ENCODE assay signal across 21 cellular contexts in genomic region chr5:40217509-40217908, GRCh38.
DNase-seq lines count a peak whose midpoint lies in the region; ATAC-seq, FAIRE-seq and TF ChIP-seq lines count a peak whose summit lies in the region.
"Had no signal": no experiment of that assay in that cellular context is flagged by ENCODE, and none has a peak within 500 bp of the region (broad histone marks: within the 10 kb centered on the region; RNA-seq: fewer than 3 reads in every experiment).

No MANE protein-coding gene starts in this region.

- no peak overlapping the region for H4K8ac ChIP-seq in H1 (ENCODE audit: extremely low read depth, insufficient read depth, low read length)

- no peaks in the 10 kb centered on the region for H4K20me1 ChIP-seq in H1 (replicated peaks in 1 of 2; ENCODE audit: control insufficient read depth in 1 of 2, insufficient read depth in 2 of 2, low read length in 2 of 2)

- WGBS in H1 (ENCODE audit: extremely low coverage in 1 of 2, insufficient coverage in 1 of 2, insufficient read length in 1 of 2, insufficient replicate concordance in 2 of 2, low coverage in 1 of 2, low lambda C conversion rate in 2 of 2, missing lambda C conversion rate in 1 of 2), 2 experiments = 94% methylated on average over 4 of the region's 4 CpGs; no CpG with 5 or more reads in 1 of the 2 experiments

- H3K23me2 ChIP-seq in H1 (ENCODE audit: low read depth, low read length) = no peaks in the 10 kb centered on the region

- no peak for TF ChIP-seq CTCF in H1 (IDR thresholded peaks at IDR 0.05; ENCODE audit: control extremely low read depth in 1 of 3, insufficient read depth in 1 of 3, low read depth in 1 of 3, low read length in 3 of 3)

- POLR2A ChIA-PET in activated CD4-positive, alpha-beta T cell treated with anti-CD3 and anti-CD28 coated beads for 36 hours (lab: Charles Lee) = no interaction called here
- POLR2A ChIA-PET in H1 (lab: Charles Lee; ENCODE audit: partially characterized antibody) = no interaction called here

- peaks cover 47% of the 10 kb centered on the region for H3K4me1 Mint-ChIP-seq in activated CD4-positive, alpha-beta T cell treated with anti-CD3 and anti-CD28 coated beads for 36 hours
- H3K4me1 Mint-ChIP-seq in stimulated activated effector memory CD8-positive, alpha-beta T cell treated with anti-CD3 and anti-CD28 coated beads, Interleukin-12 subunit alpha, Interleukin-12 subunit beta, amount 100 ng/mL, for 72 hours = peaks cover 26% of the 10 kb centered on the region

- no peak overlapping the region for H3K23ac ChIP-seq in H1 (ENCODE audit: insufficient read length)

- no peak overlapping the region for H3K27ac ChIP-seq in H1 (ENCODE audit: low read depth, low read length)
- H3K27ac ChIP-seq: 22Rv1, A549, C4-2B had no signal

- H2AFZ ChIP-seq in H1 (ENCODE audit: low read length) = peak overlapping the region; percentile 82; the same call in 1 of the 2 replicates

- no peak overlapping the region for H3K27ac Mint-ChIP-seq in activated CD4-positive, alpha-beta T cell treated with anti-CD3 and anti-CD28 coated beads for 36 hours
- no peak overlapping the region for H3K27ac Mint-ChIP-seq in stimulated activated effector memory CD8-positive, alpha-beta T cell treated with anti-CD3 and anti-CD28 coated beads, Interleukin-12 subunit alpha, Interleukin-12 subunit beta, amount 100 ng/mL, for 72 hours
- H3K27ac Mint-ChIP-seq: CD4-positive, alpha-beta T cell; H9; IgD-negative memory B cell had no signal

- H2AK5ac ChIP-seq in H1 (ENCODE audit: low read depth, low read length) = no peak overlapping the region

- H4K91ac ChIP-seq in H1 (replicated peaks; ENCODE audit: insufficient read length, low read length) = no peak overlapping the region

- no peaks in the 10 kb centered on the region for H3K79me2 ChIP-seq in H1 (ENCODE audit: control insufficient read depth in 1 of 2, insufficient read depth in 2 of 2, low read length in 2 of 2)

- intact Hi-C loops in activated CD4-positive, alpha-beta T cell treated with anti-CD3 and anti-CD28 coated beads for 36 hours (cut with DNase I, micrococcal nuclease) = loop anchor here in 1 of 2 experiments (10.0 kb wide), 1 partner anchor 1043 kb away; no protein-coding TSS in a partner anchor

- CTCF ChIA-PET in activated CD4-positive, alpha-beta T cell treated with anti-CD3 and anti-CD28 coated beads for 36 hours (lab: Charles Lee) = interaction anchor here (0.6 kb wide), 1 partner anchor 486 kb away, joined by 4 read pairs; no protein-coding TSS in a partner anchor
- CTCF ChIA-PET in H1 (lab: Charles Lee; ENCODE audit: partially characterized antibody) = no interaction called here

- H2BK5ac ChIP-seq in H1 (ENCODE audit: low read depth, low read length) = no peak overlapping the region

- no peak overlapping the region for H2BK15ac ChIP-seq in H1 (ENCODE audit: low read length)

- H3K4me3 Mint-ChIP-seq in activated CD4-positive, alpha-beta T cell treated with anti-CD3 and anti-CD28 coated beads for 36 hours = no peak overlapping the region
- no peak overlapping the region for H3K4me3 Mint-ChIP-seq in stimulated activated effector memory CD8-positive, alpha-beta T cell treated with anti-CD3 and anti-CD28 coated beads, Interleukin-12 subunit alpha, Interleukin-12 subunit beta, amount 100 ng/mL, for 72 hours
- H3K4me3 Mint-ChIP-seq: CD4-positive, alpha-beta T cell; H9; IgD-negative memory B cell had no signal

- no peak for TF ChIP-seq RAD21 in H1 (IDR thresholded peaks at IDR 0.05 in 1 of 2, conservative IDR thresholded peaks at IDR 0.05 in 1 of 2; ENCODE audit: low read depth in 2 of 2, low read length in 2 of 2)

- no peak overlapping the region for H3K4me3 ChIP-seq in H1 (ENCODE audit: extremely low read depth in 1 of 4, insufficient read depth in 2 of 4, low read depth in 3 of 4, low read length in 4 of 4)
- H3K4me3 ChIP-seq: A549 had no signal

- H3K9me3 Mint-ChIP-seq in activated CD4-positive, alpha-beta T cell treated with anti-CD3 and anti-CD28 coated beads for 36 hours (ENCODE audit: low read depth) = peaks cover 11% of the 10 kb centered on the region
- H3K9me3 Mint-ChIP-seq in stimulated activated effector memory CD8-positive, alpha-beta T cell treated with anti-CD3 and anti-CD28 coated beads, Interleukin-12 subunit alpha, Interleukin-12 subunit beta, amount 100 ng/mL, for 72 hours = peaks cover 3% of the 10 kb centered on the region

- H2BK12ac ChIP-seq in H1 (ENCODE audit: low read depth, low read length) = no peak overlapping the region

- no peak overlapping the region for H2BK120ac ChIP-seq in H1 (replicated peaks; ENCODE audit: low read depth, low read length)

- no peaks in the 10 kb centered on the region for H3K79me1 ChIP-seq in H1 (ENCODE audit: low read depth, low read length)

- H4K5ac ChIP-seq in H1 (ENCODE audit: insufficient read length, low read depth, low read length) = no peak overlapping the region

- H3K27me3 Mint-ChIP-seq in activated CD4-positive, alpha-beta T cell treated with anti-CD3 and anti-CD28 coated beads for 36 hours = peaks cover 3% of the 10 kb centered on the region
- H3K27me3 Mint-ChIP-seq: CD4-positive, alpha-beta T cell had no signal

- H3K56ac ChIP-seq in H1 (replicated peaks; ENCODE audit: insufficient read length, low read depth, low read length) = no peak overlapping the region

- no peaks in the 10 kb centered on the region; a peak in 1 of 4 replicates for H3K9me3 ChIP-seq in H1 (ENCODE audit: insufficient read depth in 2 of 2, low read depth in 1 of 2, low read length in 1 of 2)
- H3K9me3 ChIP-seq: A549, Caco-2 had no signal

- no peak overlapping the region for H3K4me2 ChIP-seq in H1 (ENCODE audit: insufficient read depth in 1 of 2, low read depth in 2 of 2, low read length in 2 of 2)
- H3K4me2 ChIP-seq: A549 had no signal

- no peak for DNase-seq in activated CD4-positive, alpha-beta T cell treated with anti-CD3 and anti-CD28 coated beads for 36 hours
- no peak for DNase-seq in activated CD4-positive, alpha-beta T cell treated with anti-CD3 and anti-CD28 coated beads for 48 hours
- DNase-seq in HTR-8/SVneo (ENCODE audit: insufficient read length, low spot score) (no peak), H1 (ENCODE audit: low read depth in 1 of 2, low spot score in 2 of 2) (no peak), NCI-H524 (lab: John Stamatoyannopoulos, UW) (no peak)
- DNase-seq in stimulated activated effector memory CD8-positive, alpha-beta T cell treated with anti-CD3 and anti-CD28 coated beads, Interleukin-12 subunit alpha, Interleukin-12 subunit beta, amount 100 ng/mL, for 72 hours (ENCODE audit: low spot score in 2 of 2) = no peak
- DNase-seq: AML-193; Caco-2; CD4-positive, alpha-beta T cell; GOT3; H9 had no signal

- no peaks in the 10 kb centered on the region for H3K36me3 ChIP-seq in H1 (ENCODE audit: control insufficient read depth in 2 of 4, insufficient read depth in 4 of 4, low read length in 3 of 4)

- H3K18ac ChIP-seq in H1 (ENCODE audit: extremely low read depth, low read length) = no peak overlapping the region

- no peak overlapping the region for H3K14ac ChIP-seq in H1 (ENCODE audit: insufficient read length)

- no peak for TF ChIP-seq EP300 in H1 (IDR thresholded peaks at IDR 0.05; ENCODE audit: borderline replicate concordance in 1 of 2, low read depth in 2 of 2, low read length in 2 of 2)

- H3K9ac ChIP-seq in H1 (replicated peaks in 1 of 4; ENCODE audit: extremely low read depth in 1 of 4, low read depth in 3 of 4, low read length in 3 of 4) = no peak overlapping the region

- TF ChIP-seq POLR2A in H1 (IDR thresholded peaks at IDR 0.05; ENCODE audit: control extremely low read depth in 1 of 2, low read depth in 2 of 2, low read length in 2 of 2) = no peak

- H3K4me1 ChIP-seq in H1 (replicated peaks in 1 of 4; ENCODE audit: control insufficient read depth in 3 of 4, insufficient read depth in 4 of 4, low read length in 3 of 4) = no peaks in the 10 kb centered on the region
- H3K4me1 ChIP-seq: A549, Caco-2 had no signal

- H3K27me3 ChIP-seq in H1 (replicated peaks in 1 of 4; ENCODE audit: control insufficient read depth in 3 of 4, extremely low read depth in 1 of 4, insufficient read depth in 3 of 4, low read length in 3 of 4) = no peaks in the 10 kb centered on the region

- H3K4ac ChIP-seq in H1 (replicated peaks; ENCODE audit: insufficient read length, low read depth, low read length) = no peak overlapping the region

- peak; percentile 33 for FAIRE-seq in HTR-8/SVneo (lab: Jason Lieb, UNC)
- FAIRE-seq in H1 (lab: Jason Lieb, UNC) = no peak
- FAIRE-seq: A549, D721Med, G401.6, GM12892, GM18507, HepG2 had no signal

- ATAC-seq in activated CD4-positive, alpha-beta T cell treated with anti-CD3 and anti-CD28 coated beads for 36 hours = peak; percentile 52
- ATAC-seq in stimulated activated effector memory CD8-positive, alpha-beta T cell treated with anti-CD3 and anti-CD28 coated beads, Interleukin-12 subunit alpha, Interleukin-12 subunit beta, amount 100 ng/mL, for 72 hours = peak; percentile 46
- no peak for ATAC-seq in GM19455 (IDR thresholded peaks at IDR 0.05; ENCODE audit: unreplicated experiment)
- ATAC-seq: A549, HepG2 had no signal

- peaks cover 8% of the 10 kb centered on the region for H3K36me3 Mint-ChIP-seq in activated CD4-positive, alpha-beta T cell treated with anti-CD3 and anti-CD28 coated beads for 36 hours (ENCODE audit: low read depth)
- H3K36me3 Mint-ChIP-seq in stimulated activated effector memory CD8-positive, alpha-beta T cell treated with anti-CD3 and anti-CD28 coated beads, Interleukin-12 subunit alpha, Interleukin-12 subunit beta, amount 100 ng/mL, for 72 hours = no peaks in the 10 kb centered on the region

- no peak overlapping the region for H2BK20ac ChIP-seq in H1 (ENCODE audit: low read length)

TF ChIP-seq in H1, 55 proteins besides CTCF, POLR2A, EP300 and RAD21:
- TF ChIP-seq GABPA (IDR thresholded peaks at IDR 0.05; ENCODE audit: borderline replicate concordance, insufficient read depth, low read length) (no peak), CBX8 (IDR thresholded peaks at IDR 0.05; ENCODE audit: borderline replicate concordance, low read depth, low read length) (no peak), CEBPB (IDR thresholded peaks at IDR 0.05; ENCODE audit: low read depth, low read length) (no peak), JUN (IDR thresholded peaks at IDR 0.05; ENCODE audit: low read depth, low read length) (no peak), SUZ12 (IDR thresholded peaks at IDR 0.05; ENCODE audit: low read length) (no peak), SIN3A (conservative IDR thresholded peaks at IDR 0.05 in 1 of 2, IDR thresholded peaks at IDR 0.05 in 1 of 2; ENCODE audit: low read depth in 1 of 2, low read length in 2 of 2) (no peak), HDAC2 (IDR thresholded peaks at IDR 0.05; ENCODE audit: borderline replicate concordance in 1 of 2, low read depth in 2 of 2, low read length in 2 of 2) (no peak), CBX5 (IDR thresholded peaks at IDR 0.05; ENCODE audit: low read depth, low read length) (no peak)
